1 cellular context compared by ENCODE assay signal in the genomic region with DNA sequence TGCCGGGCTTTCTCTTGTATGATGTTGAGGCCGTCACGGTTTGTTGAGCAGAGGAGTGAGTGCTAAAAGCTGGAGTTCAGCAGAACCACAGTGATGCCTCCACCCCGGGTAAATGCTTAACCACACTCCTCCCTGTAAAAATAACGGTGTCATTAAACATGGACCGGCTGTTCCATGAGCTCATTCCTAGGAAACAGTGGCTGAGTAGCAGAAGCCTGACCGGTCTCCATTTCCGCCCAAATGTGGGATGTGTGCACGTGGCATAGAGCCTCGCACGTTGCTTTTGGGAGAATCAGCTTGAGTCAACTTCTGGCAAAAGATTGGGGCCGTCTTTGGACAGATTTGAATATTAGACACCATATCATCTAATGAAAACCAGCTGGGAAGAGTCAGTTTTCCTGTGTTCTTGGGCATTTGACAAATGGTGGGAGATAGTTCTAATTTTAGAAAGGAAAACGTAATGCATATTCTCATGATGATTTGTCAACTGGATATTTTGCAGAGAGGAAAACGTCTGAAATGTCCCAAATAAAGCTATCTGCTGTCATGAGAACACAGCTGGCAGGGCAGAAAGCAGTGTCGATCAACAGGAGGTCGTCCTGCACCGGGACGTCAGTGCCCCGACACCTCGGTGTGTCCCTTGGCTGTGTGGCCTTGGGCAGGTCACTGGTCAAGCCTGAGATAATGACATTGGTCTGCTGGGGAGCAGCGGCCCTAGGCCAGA.
TF ChIP-seq lines count a peak whose summit lies in the region.

No MANE protein-coding gene starts in this region.

TF ChIP-seq in HepG2, 621 proteins besides CTCF, POLR2A, EP300 and RAD21 (continued from another document and continues in another):
- no peak for TF ChIP-seq MAZ (IDR thresholded peaks at IDR 0.05; ENCODE audit: borderline replicate concordance, low read depth, low read length)
- no peak; the same call in 1 of the 2 replicates for TF ChIP-seq MAZ (CRISPR knock-in tag; IDR thresholded peaks at IDR 0.05; ENCODE audit: low read depth)
- TF ChIP-seq ZNF749 (CRISPR knock-in tag; IDR thresholded peaks at IDR 0.05; ENCODE audit: borderline replicate concordance): no peak
- no peak for TF ChIP-seq SCMH1 (CRISPR knock-in tag; IDR thresholded peaks at IDR 0.05; ENCODE audit: borderline replicate concordance)
- TF ChIP-seq, protein P1, sequence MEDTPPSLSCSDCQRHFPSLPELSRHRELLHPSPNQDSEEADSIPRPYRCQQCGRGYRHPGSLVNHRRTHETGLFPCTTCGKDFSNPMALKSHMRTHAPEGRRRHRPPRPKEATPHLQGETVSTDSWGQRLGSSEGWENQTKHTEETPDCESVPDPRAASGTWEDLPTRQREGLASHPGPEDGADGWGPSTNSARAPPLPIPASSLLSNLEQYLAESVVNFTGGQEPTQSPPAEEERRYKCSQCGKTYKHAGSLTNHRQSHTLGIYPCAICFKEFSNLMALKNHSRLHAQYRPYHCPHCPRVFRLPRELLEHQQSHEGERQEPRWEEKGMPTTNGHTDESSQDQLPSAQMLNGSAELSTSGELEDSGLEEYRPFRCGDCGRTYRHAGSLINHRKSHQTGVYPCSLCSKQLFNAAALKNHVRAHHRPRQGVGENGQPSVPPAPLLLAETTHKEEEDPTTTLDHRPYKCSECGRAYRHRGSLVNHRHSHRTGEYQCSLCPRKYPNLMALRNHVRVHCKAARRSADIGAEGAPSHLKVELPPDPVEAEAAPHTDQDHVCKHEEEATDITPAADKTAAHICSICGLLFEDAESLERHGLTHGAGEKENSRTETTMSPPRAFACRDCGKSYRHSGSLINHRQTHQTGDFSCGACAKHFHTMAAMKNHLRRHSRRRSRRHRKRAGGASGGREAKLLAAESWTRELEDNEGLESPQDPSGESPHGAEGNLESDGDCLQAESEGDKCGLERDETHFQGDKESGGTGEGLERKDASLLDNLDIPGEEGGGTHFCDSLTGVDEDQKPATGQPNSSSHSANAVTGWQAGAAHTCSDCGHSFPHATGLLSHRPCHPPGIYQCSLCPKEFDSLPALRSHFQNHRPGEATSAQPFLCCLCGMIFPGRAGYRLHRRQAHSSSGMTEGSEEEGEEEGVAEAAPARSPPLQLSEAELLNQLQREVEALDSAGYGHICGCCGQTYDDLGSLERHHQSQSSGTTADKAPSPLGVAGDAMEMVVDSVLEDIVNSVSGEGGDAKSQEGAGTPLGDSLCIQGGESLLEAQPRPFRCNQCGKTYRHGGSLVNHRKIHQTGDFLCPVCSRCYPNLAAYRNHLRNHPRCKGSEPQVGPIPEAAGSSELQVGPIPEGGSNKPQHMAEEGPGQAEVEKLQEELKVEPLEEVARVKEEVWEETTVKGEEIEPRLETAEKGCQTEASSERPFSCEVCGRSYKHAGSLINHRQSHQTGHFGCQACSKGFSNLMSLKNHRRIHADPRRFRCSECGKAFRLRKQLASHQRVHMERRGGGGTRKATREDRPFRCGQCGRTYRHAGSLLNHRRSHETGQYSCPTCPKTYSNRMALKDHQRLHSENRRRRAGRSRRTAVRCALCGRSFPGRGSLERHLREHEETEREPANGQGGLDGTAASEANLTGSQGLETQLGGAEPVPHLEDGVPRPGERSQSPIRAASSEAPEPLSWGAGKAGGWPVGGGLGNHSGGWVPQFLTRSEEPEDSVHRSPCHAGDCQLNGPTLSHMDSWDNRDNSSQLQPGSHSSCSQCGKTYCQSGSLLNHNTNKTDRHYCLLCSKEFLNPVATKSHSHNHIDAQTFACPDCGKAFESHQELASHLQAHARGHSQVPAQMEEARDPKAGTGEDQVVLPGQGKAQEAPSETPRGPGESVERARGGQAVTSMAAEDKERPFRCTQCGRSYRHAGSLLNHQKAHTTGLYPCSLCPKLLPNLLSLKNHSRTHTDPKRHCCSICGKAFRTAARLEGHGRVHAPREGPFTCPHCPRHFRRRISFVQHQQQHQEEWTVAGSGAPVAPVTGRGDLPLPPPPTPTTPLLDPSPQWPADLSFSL (CRISPR knock-in tag; IDR thresholded peaks at IDR 0.05): no peak
- TF ChIP-seq RNF2 (conservative IDR thresholded peaks at IDR 0.05; ENCODE audit: low read depth): peak; percentile 69
- no peak for TF ChIP-seq ZKSCAN1 (IDR thresholded peaks at IDR 0.05; ENCODE audit: low read length)
- TF ChIP-seq ZBTB20 (CRISPR knock-in tag; IDR thresholded peaks at IDR 0.05; ENCODE audit: borderline replicate concordance, low read depth): peak; percentile 70; the same call in 1 of the 2 replicates
- no peak for TF ChIP-seq NFIB (CRISPR knock-in tag; IDR thresholded peaks at IDR 0.05; ENCODE audit: borderline replicate concordance)
- no peak for TF ChIP-seq ZNF589 (CRISPR knock-in tag; conservative IDR thresholded peaks at IDR 0.05)
- TF ChIP-seq, protein P2, sequence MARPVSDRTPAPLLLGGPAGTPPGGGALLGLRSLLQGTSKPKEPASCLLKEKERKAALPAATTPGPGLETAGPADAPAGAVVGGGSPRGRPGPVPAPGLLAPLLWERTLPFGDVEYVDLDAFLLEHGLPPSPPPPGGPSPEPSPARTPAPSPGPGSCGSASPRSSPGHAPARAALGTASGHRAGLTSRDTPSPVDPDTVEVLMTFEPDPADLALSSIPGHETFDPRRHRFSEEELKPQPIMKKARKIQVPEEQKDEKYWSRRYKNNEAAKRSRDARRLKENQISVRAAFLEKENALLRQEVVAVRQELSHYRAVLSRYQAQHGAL (CRISPR knock-in tag; IDR thresholded peaks at IDR 0.05; ENCODE audit: not compliant biosample characterization): no peak
- TF ChIP-seq TEAD2 (CRISPR knock-in tag; IDR thresholded peaks at IDR 0.05): no peak
- TF ChIP-seq, protein P3, sequence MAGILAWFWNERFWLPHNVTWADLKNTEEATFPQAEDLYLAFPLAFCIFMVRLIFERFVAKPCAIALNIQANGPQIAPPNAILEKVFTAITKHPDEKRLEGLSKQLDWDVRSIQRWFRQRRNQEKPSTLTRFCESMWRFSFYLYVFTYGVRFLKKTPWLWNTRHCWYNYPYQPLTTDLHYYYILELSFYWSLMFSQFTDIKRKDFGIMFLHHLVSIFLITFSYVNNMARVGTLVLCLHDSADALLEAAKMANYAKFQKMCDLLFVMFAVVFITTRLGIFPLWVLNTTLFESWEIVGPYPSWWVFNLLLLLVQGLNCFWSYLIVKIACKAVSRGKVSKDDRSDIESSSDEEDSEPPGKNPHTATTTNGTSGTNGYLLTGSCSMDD (CRISPR knock-in tag; IDR thresholded peaks at IDR 0.05): no peak
- no peak; the same call in 1 of the 2 replicates for TF ChIP-seq ZFY (CRISPR knock-in tag; IDR thresholded peaks at IDR 0.05)
- TF ChIP-seq, protein P4, sequence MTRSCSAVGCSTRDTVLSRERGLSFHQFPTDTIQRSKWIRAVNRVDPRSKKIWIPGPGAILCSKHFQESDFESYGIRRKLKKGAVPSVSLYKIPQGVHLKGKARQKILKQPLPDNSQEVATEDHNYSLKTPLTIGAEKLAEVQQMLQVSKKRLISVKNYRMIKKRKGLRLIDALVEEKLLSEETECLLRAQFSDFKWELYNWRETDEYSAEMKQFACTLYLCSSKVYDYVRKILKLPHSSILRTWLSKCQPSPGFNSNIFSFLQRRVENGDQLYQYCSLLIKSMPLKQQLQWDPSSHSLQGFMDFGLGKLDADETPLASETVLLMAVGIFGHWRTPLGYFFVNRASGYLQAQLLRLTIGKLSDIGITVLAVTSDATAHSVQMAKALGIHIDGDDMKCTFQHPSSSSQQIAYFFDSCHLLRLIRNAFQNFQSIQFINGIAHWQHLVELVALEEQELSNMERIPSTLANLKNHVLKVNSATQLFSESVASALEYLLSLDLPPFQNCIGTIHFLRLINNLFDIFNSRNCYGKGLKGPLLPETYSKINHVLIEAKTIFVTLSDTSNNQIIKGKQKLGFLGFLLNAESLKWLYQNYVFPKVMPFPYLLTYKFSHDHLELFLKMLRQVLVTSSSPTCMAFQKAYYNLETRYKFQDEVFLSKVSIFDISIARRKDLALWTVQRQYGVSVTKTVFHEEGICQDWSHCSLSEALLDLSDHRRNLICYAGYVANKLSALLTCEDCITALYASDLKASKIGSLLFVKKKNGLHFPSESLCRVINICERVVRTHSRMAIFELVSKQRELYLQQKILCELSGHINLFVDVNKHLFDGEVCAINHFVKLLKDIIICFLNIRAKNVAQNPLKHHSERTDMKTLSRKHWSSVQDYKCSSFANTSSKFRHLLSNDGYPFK (CRISPR knock-in tag; IDR thresholded peaks at IDR 0.05; ENCODE audit: borderline replicate concordance): no peak
- no peak for TF ChIP-seq FOXC1 (CRISPR knock-in tag; IDR thresholded peaks at IDR 0.05; ENCODE audit: borderline replicate concordance)
- TF ChIP-seq ZNF605 (CRISPR knock-in tag; IDR thresholded peaks at IDR 0.05): peak; percentile 96
- TF ChIP-seq, protein P5, sequence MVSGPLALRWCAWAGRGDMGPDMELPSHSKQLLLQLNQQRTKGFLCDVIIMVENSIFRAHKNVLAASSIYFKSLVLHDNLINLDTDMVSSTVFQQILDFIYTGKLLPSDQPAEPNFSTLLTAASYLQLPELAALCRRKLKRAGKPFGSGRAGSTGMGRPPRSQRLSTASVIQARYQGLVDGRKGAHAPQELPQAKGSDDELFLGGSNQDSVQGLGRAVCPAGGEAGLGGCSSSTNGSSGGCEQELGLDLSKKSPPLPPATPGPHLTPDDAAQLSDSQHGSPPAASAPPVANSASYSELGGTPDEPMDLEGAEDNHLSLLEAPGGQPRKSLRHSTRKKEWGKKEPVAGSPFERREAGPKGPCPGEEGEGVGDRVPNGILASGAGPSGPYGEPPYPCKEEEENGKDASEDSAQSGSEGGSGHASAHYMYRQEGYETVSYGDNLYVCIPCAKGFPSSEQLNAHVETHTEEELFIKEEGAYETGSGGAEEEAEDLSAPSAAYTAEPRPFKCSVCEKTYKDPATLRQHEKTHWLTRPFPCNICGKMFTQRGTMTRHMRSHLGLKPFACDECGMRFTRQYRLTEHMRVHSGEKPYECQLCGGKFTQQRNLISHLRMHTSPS (CRISPR knock-in tag; IDR thresholded peaks at IDR 0.05; ENCODE audit: low read depth): no peak
- TF ChIP-seq MIER3 (CRISPR knock-in tag; IDR thresholded peaks at IDR 0.05; ENCODE audit: borderline replicate concordance): peak; percentile 41; the same call in 1 of the 2 replicates
- TF ChIP-seq, protein P6, sequence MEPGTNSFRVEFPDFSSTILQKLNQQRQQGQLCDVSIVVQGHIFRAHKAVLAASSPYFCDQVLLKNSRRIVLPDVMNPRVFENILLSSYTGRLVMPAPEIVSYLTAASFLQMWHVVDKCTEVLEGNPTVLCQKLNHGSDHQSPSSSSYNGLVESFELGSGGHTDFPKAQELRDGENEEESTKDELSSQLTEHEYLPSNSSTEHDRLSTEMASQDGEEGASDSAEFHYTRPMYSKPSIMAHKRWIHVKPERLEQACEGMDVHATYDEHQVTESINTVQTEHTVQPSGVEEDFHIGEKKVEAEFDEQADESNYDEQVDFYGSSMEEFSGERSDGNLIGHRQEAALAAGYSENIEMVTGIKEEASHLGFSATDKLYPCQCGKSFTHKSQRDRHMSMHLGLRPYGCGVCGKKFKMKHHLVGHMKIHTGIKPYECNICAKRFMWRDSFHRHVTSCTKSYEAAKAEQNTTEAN (CRISPR knock-in tag; conservative IDR thresholded peaks at IDR 0.05): no peak
- no peak for TF ChIP-seq ZIK1 (CRISPR knock-in tag; IDR thresholded peaks at IDR 0.05; ENCODE audit: borderline replicate concordance, low read depth)
- peak; percentile 71; the same call in 1 of the 2 replicates for TF ChIP-seq IRX3 (CRISPR knock-in tag; IDR thresholded peaks at IDR 0.05; ENCODE audit: borderline replicate concordance, low read depth)
- TF ChIP-seq ZFP82 (CRISPR knock-in tag; IDR thresholded peaks at IDR 0.05; ENCODE audit: borderline replicate concordance): no peak
- TF ChIP-seq, protein P7, sequence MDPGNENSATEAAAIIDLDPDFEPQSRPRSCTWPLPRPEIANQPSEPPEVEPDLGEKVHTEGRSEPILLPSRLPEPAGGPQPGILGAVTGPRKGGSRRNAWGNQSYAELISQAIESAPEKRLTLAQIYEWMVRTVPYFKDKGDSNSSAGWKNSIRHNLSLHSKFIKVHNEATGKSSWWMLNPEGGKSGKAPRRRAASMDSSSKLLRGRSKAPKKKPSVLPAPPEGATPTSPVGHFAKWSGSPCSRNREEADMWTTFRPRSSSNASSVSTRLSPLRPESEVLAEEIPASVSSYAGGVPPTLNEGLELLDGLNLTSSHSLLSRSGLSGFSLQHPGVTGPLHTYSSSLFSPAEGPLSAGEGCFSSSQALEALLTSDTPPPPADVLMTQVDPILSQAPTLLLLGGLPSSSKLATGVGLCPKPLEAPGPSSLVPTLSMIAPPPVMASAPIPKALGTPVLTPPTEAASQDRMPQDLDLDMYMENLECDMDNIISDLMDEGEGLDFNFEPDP (CRISPR knock-in tag; conservative IDR thresholded peaks at IDR 0.05): no peak
- TF ChIP-seq, protein P8, sequence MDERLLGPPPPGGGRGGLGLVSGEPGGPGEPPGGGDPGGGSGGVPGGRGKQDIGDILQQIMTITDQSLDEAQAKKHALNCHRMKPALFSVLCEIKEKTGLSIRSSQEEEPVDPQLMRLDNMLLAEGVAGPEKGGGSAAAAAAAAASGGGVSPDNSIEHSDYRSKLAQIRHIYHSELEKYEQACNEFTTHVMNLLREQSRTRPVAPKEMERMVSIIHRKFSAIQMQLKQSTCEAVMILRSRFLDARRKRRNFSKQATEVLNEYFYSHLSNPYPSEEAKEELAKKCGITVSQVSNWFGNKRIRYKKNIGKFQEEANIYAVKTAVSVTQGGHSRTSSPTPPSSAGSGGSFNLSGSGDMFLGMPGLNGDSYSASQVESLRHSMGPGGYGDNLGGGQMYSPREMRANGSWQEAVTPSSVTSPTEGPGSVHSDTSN (CRISPR knock-in tag; IDR thresholded peaks at IDR 0.05): no peak
- TF ChIP-seq TCF7L2 (IDR thresholded peaks at IDR 0.05; ENCODE audit: low read depth, low read length): no peak
- no peak for TF ChIP-seq RBM22 (optimal IDR thresholded peaks at IDR 0.05; ENCODE audit: low read length)
- TF ChIP-seq HNRNPLL (IDR thresholded peaks at IDR 0.05; ENCODE audit: low read depth, low read length, poor library complexity, severe bottlenecking): no peak
- TF ChIP-seq, protein P9, sequence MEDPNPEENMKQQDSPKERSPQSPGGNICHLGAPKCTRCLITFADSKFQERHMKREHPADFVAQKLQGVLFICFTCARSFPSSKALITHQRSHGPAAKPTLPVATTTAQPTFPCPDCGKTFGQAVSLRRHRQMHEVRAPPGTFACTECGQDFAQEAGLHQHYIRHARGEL (CRISPR knock-in tag; IDR thresholded peaks at IDR 0.05): no peak
- TF ChIP-seq SNAPC2 (CRISPR knock-in tag; IDR thresholded peaks at IDR 0.05): peak; percentile 75; the same call in 1 of the 2 replicates
- TF ChIP-seq, protein P10, sequence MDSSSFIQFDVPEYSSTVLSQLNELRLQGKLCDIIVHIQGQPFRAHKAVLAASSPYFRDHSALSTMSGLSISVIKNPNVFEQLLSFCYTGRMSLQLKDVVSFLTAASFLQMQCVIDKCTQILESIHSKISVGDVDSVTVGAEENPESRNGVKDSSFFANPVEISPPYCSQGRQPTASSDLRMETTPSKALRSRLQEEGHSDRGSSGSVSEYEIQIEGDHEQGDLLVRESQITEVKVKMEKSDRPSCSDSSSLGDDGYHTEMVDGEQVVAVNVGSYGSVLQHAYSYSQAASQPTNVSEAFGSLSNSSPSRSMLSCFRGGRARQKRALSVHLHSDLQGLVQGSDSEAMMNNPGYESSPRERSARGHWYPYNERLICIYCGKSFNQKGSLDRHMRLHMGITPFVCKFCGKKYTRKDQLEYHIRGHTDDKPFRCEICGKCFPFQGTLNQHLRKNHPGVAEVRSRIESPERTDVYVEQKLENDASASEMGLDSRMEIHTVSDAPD (CRISPR knock-in tag; IDR thresholded peaks at IDR 0.05): no peak
- TF ChIP-seq ZNF83 (CRISPR knock-in tag; IDR thresholded peaks at IDR 0.05; ENCODE audit: borderline replicate concordance): no peak
- TF ChIP-seq ZNF34 (CRISPR knock-in tag; IDR thresholded peaks at IDR 0.05; ENCODE audit: borderline replicate concordance): no peak
- TF ChIP-seq ZNF629 (CRISPR knock-in tag; conservative IDR thresholded peaks at IDR 0.05): no peak
- TF ChIP-seq, protein P11, sequence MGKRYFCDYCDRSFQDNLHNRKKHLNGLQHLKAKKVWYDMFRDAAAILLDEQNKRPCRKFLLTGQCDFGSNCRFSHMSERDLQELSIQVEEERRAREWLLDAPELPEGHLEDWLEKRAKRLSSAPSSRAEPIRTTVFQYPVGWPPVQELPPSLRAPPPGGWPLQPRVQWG (CRISPR knock-in tag; IDR thresholded peaks at IDR 0.05; ENCODE audit: borderline replicate concordance, low read depth): no peak
- TF ChIP-seq KDM5B (CRISPR knock-in tag; IDR thresholded peaks at IDR 0.05; ENCODE audit: borderline replicate concordance): no peak
- TF ChIP-seq MAFG (CRISPR knock-in tag; IDR thresholded peaks at IDR 0.05): no peak
